10 cellular contexts compared by ENCODE assay signal in genomic region chr4:185115827-185116232, GRCh38. TPM values are rescaled to one million over a fixed set of nuclear protein-coding genes. Genes with fewer than 3 reads are reported as not detected.
A peak's percentile ranks its signal among the peaks of the same experiment; 100 is the strongest.
DNase-seq lines count a peak whose midpoint lies in the region; ATAC-seq and TF ChIP-seq lines count a peak whose summit lies in the region.
"Had no signal": no experiment of that assay in that cellular context is flagged by ENCODE, and none has a peak within 500 bp of the region (broad histone marks: within the 10 kb centered on the region; RNA-seq: fewer than 3 reads in every experiment).

No MANE protein-coding gene starts in this region.

- H3K27me3 Mint-ChIP-seq in osteocyte (ENCODE audit: unreplicated experiment) = no peaks in the 10 kb centered on the region

- intact Hi-C loops in esophagus muscularis mucosa (cut with DNase I) = no loop called here

- no peaks in the 10 kb centered on the region for H3K9me3 Mint-ChIP-seq in osteocyte (ENCODE audit: unreplicated experiment)
- H3K9me3 Mint-ChIP-seq: stimulated activated naive CD8-positive, alpha-beta T cell treated with anti-CD3 and anti-CD28 coated beads, Interleukin-15, Interleukin-2, amounts not matched to agents 100 ng/mL and 50 ng/mL, for 24 hours had no signal

- peaks cover 25% of the 10 kb centered on the region for H3K4me1 Mint-ChIP-seq in osteocyte (ENCODE audit: unreplicated experiment)

- no peak overlapping the region for H3K27ac Mint-ChIP-seq in osteocyte (ENCODE audit: unreplicated experiment)
- H3K27ac Mint-ChIP-seq: stimulated activated naive CD8-positive, alpha-beta T cell treated with anti-CD3 and anti-CD28 coated beads, Interleukin-15, Interleukin-2, amounts not matched to agents 100 ng/mL and 50 ng/mL, for 24 hours had no signal

- no peak overlapping the region for H3K4me3 ChIP-seq in esophagus muscularis mucosa

- H3K36me3 Mint-ChIP-seq in osteocyte (ENCODE audit: unreplicated experiment) = no peaks in the 10 kb centered on the region

- no peaks in the 10 kb centered on the region for H3K27me3 ChIP-seq in esophagus muscularis mucosa

- WGBS in esophagus muscularis mucosa = 31% methylated on average over 9 of the region's 9 CpGs

- TF ChIP-seq CTCF in omental fat pad (IDR thresholded peaks at IDR 0.05) (no peak), osteocyte (IDR thresholded peaks at IDR 0.05) (no peak), esophagus muscularis mucosa (IDR thresholded peaks at IDR 0.05) (no peak)

- no peak for TF ChIP-seq EP300 in esophagus muscularis mucosa (IDR thresholded peaks at IDR 0.05)

- no peak overlapping the region for H3K4me3 Mint-ChIP-seq in osteocyte (ENCODE audit: unreplicated experiment)
- H3K4me3 Mint-ChIP-seq: stimulated activated naive CD8-positive, alpha-beta T cell treated with anti-CD3 and anti-CD28 coated beads, Interleukin-15, Interleukin-2, amounts not matched to agents 100 ng/mL and 50 ng/mL, for 24 hours had no signal

- TF ChIP-seq POLR2A in esophagus muscularis mucosa (IDR thresholded peaks at IDR 0.05; ENCODE audit: low read depth) = no peak

- DNase-seq in DMS53 treated with DMSO at 0.1 percent for 48 hours (lab: John Stamatoyannopoulos, UW; ENCODE audit: unreplicated experiment) = peak; percentile 85
- peak; percentile 18 for DNase-seq in NCI-H526 treated with DMSO at 0.1 percent for 48 hours (lab: John Stamatoyannopoulos, UW)
- DNase-seq in fibroblast of peridontal ligament (ENCODE audit: extremely low read depth) = peak; percentile 72
- no peak for DNase-seq in omental fat pad (ENCODE audit: low spot score)
- no peak for DNase-seq in stimulated activated CD4-positive, alpha-beta T cell treated with anti-CD3 and anti-CD28 coated beads, Interleukin-2, amount 100 ng/mL, for 48 hours
- no peak for DNase-seq in caudate nucleus (lab: John Stamatoyannopoulos, UW)
- DNase-seq in osteocyte (ENCODE audit: extremely low spot score, unreplicated experiment) = no peak
- no peak for DNase-seq in esophagus muscularis mucosa (ENCODE audit: extremely low spot score)

- H3K36me3 ChIP-seq in esophagus muscularis mucosa = no peaks in the 10 kb centered on the region

- H3K9me3 ChIP-seq in esophagus muscularis mucosa = no peaks in the 10 kb centered on the region

- H3K27ac ChIP-seq in caudate nucleus (ENCODE audit: low read depth, low read length) = no peak overlapping the region
- H3K27ac ChIP-seq in esophagus muscularis mucosa (replicated peaks in 1 of 4) = peak overlapping the region in 1 of 4 donors; percentile 9
- H3K27ac ChIP-seq: HL-60 had no signal

- ATAC-seq in omental fat pad (ENCODE audit: low FRiP score) = peak; percentile 86

- H3K4me1 ChIP-seq in esophagus muscularis mucosa = peaks cover 27 to 37% (median 33%) of the 10 kb centered on the region in 4 donors

RNA-seq across cellular contexts. Expression of gene SLC25A4, which starts 27.2 kb away (rescaled TPM):
- total RNA-seq in omental fat pad (10 to 100 TPM; 14.4 to 25.9 (median 20.2) TPM), osteocyte (25.6 and 27.7 TPM in 2 replicates), esophagus muscularis mucosa (100 to 1,000 TPM; 135 to 158 (median 140) TPM)

Comparison
In these comparisons a context has a peak if more than half of its experiments do, and no peak if none do; other contexts are left out.
1. DNase-seq: peak in DMS53 treated with DMSO at 0.1 percent for 48 hours (single experiment), NCI-H526 treated with DMSO at 0.1 percent for 48 hours (single experiment) and fibroblast of peridontal ligament (single experiment); none in omental fat pad (single experiment), stimulated activated CD4-positive, alpha-beta T cell treated with anti-CD3 and anti-CD28 coated beads, Interleukin-2, amount 100 ng/mL, for 48 hours (0 of 2), caudate nucleus (0 of 61), osteocyte (single experiment) and esophagus muscularis mucosa (single experiment).